ENCODE assay signal across 8 cellular contexts in the genomic region with DNA sequence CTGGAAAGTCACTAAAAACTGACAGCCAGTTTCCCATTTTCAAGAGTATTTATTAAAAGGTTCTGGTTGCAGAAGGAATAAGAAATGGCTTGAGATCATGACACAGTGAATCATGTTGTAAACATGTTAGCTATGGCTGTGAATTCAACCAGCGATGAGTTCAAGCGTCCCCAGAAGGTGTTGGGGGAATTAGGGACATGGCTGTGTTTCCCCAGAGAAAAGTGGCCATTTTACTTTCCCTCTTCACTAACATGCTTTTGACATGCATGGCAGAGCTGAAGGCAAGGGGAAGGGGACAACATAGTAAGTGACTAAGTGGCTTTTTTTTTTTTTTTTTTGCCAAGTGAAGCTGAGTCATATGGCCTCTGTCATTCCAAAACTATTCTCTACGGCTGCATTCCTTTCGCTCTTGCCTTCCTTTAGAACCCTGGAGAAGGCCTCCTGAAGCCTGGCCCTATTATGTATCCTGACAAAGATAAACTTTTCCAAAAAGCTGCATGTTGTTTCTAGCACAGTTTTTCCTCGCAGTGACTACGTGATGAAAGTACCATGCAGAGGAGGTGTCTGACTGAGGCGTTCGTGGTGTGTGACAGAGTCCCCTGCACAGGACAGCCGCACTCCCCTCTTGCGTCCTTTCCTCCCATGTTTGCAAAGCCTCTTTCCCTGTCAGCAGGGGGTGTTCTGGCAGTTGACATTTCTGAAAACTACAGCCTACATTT. TPM values are rescaled to one million over a fixed set of nuclear protein-coding genes. Genes with fewer than 3 reads are reported as not detected.
DNase-seq lines count a peak whose midpoint lies in the region; ATAC-seq and TF ChIP-seq lines count a peak whose summit lies in the region.

No MANE protein-coding gene starts in this region.

- H3K4me2 ChIP-seq in GM23248 (ENCODE audit: unreplicated experiment) = peak overlapping the region; percentile 63

- peaks cover 0 to 5% (median 0%) of the 10 kb centered on the region in 9 donors for H3K9me3 Mint-ChIP-seq in naive thymus-derived CD8-positive, alpha-beta T cell

- no peaks in the 10 kb centered on the region for H3K36me3 ChIP-seq in GM23248 (ENCODE audit: low read depth)
- no peaks in the 10 kb centered on the region for H3K36me3 ChIP-seq in right atrium auricular region
- H3K36me3 ChIP-seq in subcutaneous abdominal adipose tissue (ENCODE audit: control insufficient read depth in 5 of 5, insufficient read depth in 5 of 5, low read length in 5 of 5) = peaks cover 0 to 4% (median 0%) of the 10 kb centered on the region in 5 donors

- in situ Hi-C loops in GM23248 (cut with MboI) = no loop called here

- peaks cover 76% of the 10 kb centered on the region for H3K79me2 ChIP-seq in GM23248 (ENCODE audit: insufficient read depth)

- H3K36me3 Mint-ChIP-seq in naive thymus-derived CD8-positive, alpha-beta T cell = no peaks in the 10 kb centered on the region

- peak in 1 of 2 donors; percentile 36 for TF ChIP-seq CTCF in right atrium auricular region (IDR thresholded peaks at IDR 0.05)

- H3K9me3 ChIP-seq in GM23248 (ENCODE audit: low read depth) (no peaks in the 10 kb centered on the region), right atrium auricular region (no peaks in the 10 kb centered on the region), subcutaneous abdominal adipose tissue (ENCODE audit: control insufficient read depth in 5 of 5, low read length in 5 of 5) (no peaks in the 10 kb centered on the region)

- H3K4me3 Mint-ChIP-seq in naive thymus-derived CD8-positive, alpha-beta T cell = no peak overlapping the region

- no peak overlapping the region for H3K27ac Mint-ChIP-seq in naive thymus-derived CD8-positive, alpha-beta T cell

- H4K20me1 ChIP-seq in GM23248 (ENCODE audit: insufficient read depth) = no peaks in the 10 kb centered on the region

- peak; percentile 93 for DNase-seq in GM23248
- peak; percentile 90 to 94 for DNase-seq in SW 1271 (lab: John Stamatoyannopoulos, UW)
- no peak for DNase-seq in right atrium auricular region (ENCODE audit: low spot score)
- DNase-seq in D341Med (ENCODE audit: low spot score) = no peak
- no peak for DNase-seq in naive thymus-derived CD8-positive, alpha-beta T cell
- DNase-seq in NCI-H69 (lab: John Stamatoyannopoulos, UW) = no peak

- H3K4me1 Mint-ChIP-seq in naive thymus-derived CD8-positive, alpha-beta T cell = no peaks in the 10 kb centered on the region

- POLR2A ChIA-PET in naive thymus-derived CD8-positive, alpha-beta T cell (lab: Charles Lee) = no interaction called here

- H3K27ac ChIP-seq in GM23248 = peak overlapping the region; percentile 99
- peak overlapping the region; percentile 72 to 73 for H3K27ac ChIP-seq in right atrium auricular region
- H3K27ac ChIP-seq in subcutaneous abdominal adipose tissue (ENCODE audit: low read depth, low read length) = peak overlapping the region; percentile 98

- H3K27me3 ChIP-seq in GM23248 (replicated peaks; ENCODE audit: insufficient read depth) (no peaks in the 10 kb centered on the region), right atrium auricular region (no peaks in the 10 kb centered on the region), subcutaneous abdominal adipose tissue (ENCODE audit: control insufficient read depth in 5 of 5, insufficient read depth in 4 of 5, low read length in 5 of 5) (no peaks in the 10 kb centered on the region)

- no peak overlapping the region for H2AFZ ChIP-seq in GM23248

- H3K9me2 ChIP-seq in GM23248 (ENCODE audit: insufficient read depth) = no peaks in the 10 kb centered on the region

- H3K27me3 Mint-ChIP-seq in naive thymus-derived CD8-positive, alpha-beta T cell = peaks cover 6 to 35% (median 10%) of the 10 kb centered on the region in 5 donors

- H3K4me1 ChIP-seq in GM23248 (ENCODE audit: insufficient read depth) (peaks cover 71% of the 10 kb centered on the region), right atrium auricular region (peaks cover 0 to 53% of the 10 kb centered on the region in 2 donors), subcutaneous abdominal adipose tissue (ENCODE audit: control insufficient read depth in 5 of 5, insufficient read depth in 5 of 5, low read length in 5 of 5) (peaks cover 11 to 56% (median 42%) of the 10 kb centered on the region in 5 donors)

- WGBS in GM23248 (ENCODE audit: low coverage in 1 of 2, low lambda C conversion rate in 2 of 2, missing lambda C conversion rate in 2 of 2), 2 experiments = 1 to 5% methylated on average over 10 of the region's 10 CpGs

- ATAC-seq in naive thymus-derived CD8-positive, alpha-beta T cell = no peak
- ATAC-seq in GM21825 (IDR thresholded peaks at IDR 0.05; ENCODE audit: unreplicated experiment) = no peak

- H3K4me3 ChIP-seq in GM23248 (peak overlapping the region; percentile 54), right atrium auricular region (no peak overlapping the region), subcutaneous abdominal adipose tissue (ENCODE audit: low read depth in 1 of 5, low read length in 5 of 5) (peak overlapping the region in 1 of 5 donors; percentile 2)

- H3K9ac ChIP-seq in GM23248 (peak overlapping the region; percentile 85), subcutaneous abdominal adipose tissue (ENCODE audit: low read length in 5 of 5) (peak overlapping the region; percentile 11 to 64 (median 39))

- H3F3A ChIP-seq in GM23248 (ENCODE audit: insufficient read depth) = peaks cover 79% of the 10 kb centered on the region

RNA-seq across cellular contexts. Expression of a gene that starts 46.9 kb away (rescaled TPM):
- total RNA-seq in GM23248 (2014; rRNA removed; shearing (Covaris generic)) = 53.5 and 55.0 TPM in 2 replicates
- polyA plus RNA-seq in GM23248 (2016; fragmentation: Nextera tagmentation; extraction: Ambion mirVana) = 48.7 and 50.9 TPM in 2 replicates
- total RNA-seq in right atrium auricular region = 10 to 100 TPM; 21.1 to 22.5 TPM
- not detected for total RNA-seq in naive thymus-derived CD8-positive, alpha-beta T cell
- not detected for polyA plus RNA-seq in naive thymus-derived CD8-positive, alpha-beta T cell

Comparison
In these comparisons a context has a peak if more than half of its experiments do, and no peak if none do; other contexts are left out.
1. DNase-seq: peak in GM23248 (single experiment) and SW 1271 (2 of 2); none in right atrium auricular region (single experiment), D341Med (single experiment), naive thymus-derived CD8-positive, alpha-beta T cell (0 of 10) and NCI-H69 (single experiment).
2. RNA of a gene that starts 46.9 kb away (total RNA-seq): 53.5 to 55.0 TPM in GM23248 and 21.1 to 22.5 TPM in right atrium auricular region; not detected in naive thymus-derived CD8-positive, alpha-beta T cell; every median in the first group is over 10 times any median in the second.
3. Peak in every context shown above with its lines, with median percentiles within 50 percentile points of each other: H3K27ac ChIP-seq.